Comparison of ENCODE assay signal across 13 cellular contexts in genomic region chr11:9397746-9398680, GRCh38. TPM values are rescaled to one million over a fixed set of nuclear protein-coding genes. Genes with fewer than 3 reads are reported as not detected.
DNase-seq lines count a peak whose midpoint lies in the region; ATAC-seq and TF ChIP-seq lines count a peak whose summit lies in the region.
"Had no signal": no experiment of that assay in that cellular context is flagged by ENCODE, and none has a peak within 500 bp of the region (broad histone marks: within the 10 kb centered on the region; RNA-seq: fewer than 3 reads in every experiment).

No MANE protein-coding gene starts in this region.

- no peaks in the 10 kb centered on the region for H3K27me3 ChIP-seq in foreskin keratinocyte
- H3K27me3 ChIP-seq in tibial artery, result no peaks in the 10 kb centered on the region
- H3K27me3 ChIP-seq: uterus had no signal

- no peaks in the 10 kb centered on the region for H3K9me3 Mint-ChIP-seq in stimulated activated naive CD8-positive, alpha-beta T cell treated with anti-CD3 and anti-CD28 coated beads, Interleukin-15, Interleukin-2, amounts not matched to agents 100 ng/mL and 50 ng/mL, for 24 hours

- H3K27me3 Mint-ChIP-seq in stimulated activated naive CD8-positive, alpha-beta T cell treated with anti-CD3 and anti-CD28 coated beads, Interleukin-15, Interleukin-2, amounts not matched to agents 100 ng/mL and 50 ng/mL, for 24 hours, result no peaks in the 10 kb centered on the region
- H3K27me3 Mint-ChIP-seq in T-helper 17 cell, result no peaks in the 10 kb centered on the region

- H3K36me3 Mint-ChIP-seq in stimulated activated naive CD8-positive, alpha-beta T cell treated with anti-CD3 and anti-CD28 coated beads, Interleukin-15, Interleukin-2, amounts not matched to agents 100 ng/mL and 50 ng/mL, for 24 hours (ENCODE audit: low read depth), result peaks cover 44% of the 10 kb centered on the region
- H3K36me3 Mint-ChIP-seq in T-helper 17 cell (ENCODE audit: low read depth), result peaks cover under 1% of the 10 kb centered on the region

- H3K4me1 ChIP-seq in foreskin keratinocyte (peaks cover 4% of the 10 kb centered on the region), tibial artery (peaks cover 0 to 46% (median 12%) of the 10 kb centered on the region in 4 donors)
- H3K4me1 ChIP-seq: uterus had no signal

- TF ChIP-seq CTCF in foreskin keratinocyte (conservative IDR thresholded peaks at IDR 0.05) (no peak), tibial artery (IDR thresholded peaks at IDR 0.05) (no peak)

- peak overlapping the region; percentile 77 for H3K27ac Mint-ChIP-seq in stimulated activated naive CD8-positive, alpha-beta T cell treated with anti-CD3 and anti-CD28 coated beads, Interleukin-15, Interleukin-2, amounts not matched to agents 100 ng/mL and 50 ng/mL, for 24 hours
- H3K27ac Mint-ChIP-seq in T-helper 17 cell, result peak overlapping the region; percentile 57

- H3K27ac ChIP-seq in foreskin keratinocyte, result no peak overlapping the region
- H3K27ac ChIP-seq in tibial artery, result no peak overlapping the region
- H3K27ac ChIP-seq: RWPE1, uterus had no signal

- ATAC-seq in stimulated activated naive CD8-positive, alpha-beta T cell treated with anti-CD3 and anti-CD28 coated beads, Interleukin-15, Interleukin-2, amounts not matched to agents 100 U/mL and 50 U/mL, for 24 hours, result no peak
- ATAC-seq in T-helper 17 cell, result no peak
- no peak for ATAC-seq in foreskin keratinocyte

- H3K36me3 ChIP-seq in tibial artery, result no peaks in the 10 kb centered on the region
- H3K36me3 ChIP-seq: uterus had no signal

- DNase-seq in stimulated activated naive CD8-positive, alpha-beta T cell treated with anti-CD3 and anti-CD28 coated beads, Interleukin-15, Interleukin-2, amounts not matched to agents 100 U/mL and 50 U/mL, for 24 hours, result no peak
- DNase-seq in T-helper 17 cell (no peak), glomerular visceral epithelial cell (ENCODE audit: extremely low spot score) (peak; percentile 30), foreskin keratinocyte (no peak), tibial artery (no peak), ecto neural progenitor cell (ENCODE audit: low spot score) (no peak), NCI-H187 (lab: John Stamatoyannopoulos, UW) (no peak)
- DNase-seq: foreskin fibroblast, NCI-H1694 treated with DMSO at 0.1 percent for 48 hours, NCI-H526, uterus had no signal

- no peaks in the 10 kb centered on the region for H3K9me3 ChIP-seq in T-helper 17 cell (ENCODE audit: control insufficient read depth, low read length, poor library complexity, severe bottlenecking)
- H3K9me3 ChIP-seq in tibial artery, result no peaks in the 10 kb centered on the region
- H3K9me3 ChIP-seq: uterus had no signal

- peaks cover 58% of the 10 kb centered on the region for H3K4me1 Mint-ChIP-seq in stimulated activated naive CD8-positive, alpha-beta T cell treated with anti-CD3 and anti-CD28 coated beads, Interleukin-15, Interleukin-2, amounts not matched to agents 100 ng/mL and 50 ng/mL, for 24 hours (ENCODE audit: low read depth)
- peaks cover 45% of the 10 kb centered on the region for H3K4me1 Mint-ChIP-seq in T-helper 17 cell

- intact Hi-C loops in tibial artery (cut with DNase I; ENCODE audit: low total_unique reads), result no loop called here

- H3K4me3 Mint-ChIP-seq in stimulated activated naive CD8-positive, alpha-beta T cell treated with anti-CD3 and anti-CD28 coated beads, Interleukin-15, Interleukin-2, amounts not matched to agents 100 ng/mL and 50 ng/mL, for 24 hours, result peak overlapping the region; percentile 32
- no peak overlapping the region for H3K4me3 Mint-ChIP-seq in T-helper 17 cell

- no peak overlapping the region for H3K4me3 ChIP-seq in tibial artery
- H3K4me3 ChIP-seq: uterus had no signal

RNA-seq across cellular contexts. Expression of gene IPO7, which starts 13.6 kb away (rescaled TPM):
- total RNA-seq in T-helper 17 cell (10 to 100 TPM; 57.2 to 59.5 TPM), foreskin keratinocyte (124 and 127 TPM in 2 replicates)
- 28.7 and 35.1 TPM in 2 replicates for polyA plus RNA-seq in foreskin keratinocyte
